ENCODE assay signal across 17 cellular contexts in the genomic region with DNA sequence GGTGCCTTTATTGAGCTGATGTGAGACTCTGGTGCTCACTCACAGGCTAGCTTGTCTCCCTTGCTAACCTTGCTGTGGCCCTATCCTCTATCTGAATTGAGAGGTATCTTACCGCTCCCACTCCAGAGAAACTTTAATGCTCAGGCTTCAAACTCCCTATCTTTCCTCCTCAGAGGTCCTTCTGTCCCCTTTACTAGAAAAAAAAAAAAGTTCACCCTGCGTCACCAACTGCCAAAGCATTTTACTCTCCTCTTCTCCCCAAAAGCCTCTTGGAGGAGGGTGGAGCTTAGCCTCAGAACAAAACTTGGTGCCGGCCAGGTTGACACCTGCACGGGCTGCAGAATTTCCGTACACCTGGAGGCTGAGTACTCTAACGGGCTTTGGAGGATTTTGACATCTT. TPM values are rescaled to one million over a fixed set of nuclear protein-coding genes. Genes with fewer than 3 reads are reported as not detected.
DNase-seq lines count a peak whose midpoint lies in the region; ATAC-seq and TF ChIP-seq lines count a peak whose summit lies in the region.
"Had no signal": no experiment of that assay in that cellular context is flagged by ENCODE, and none has a peak within 500 bp of the region (broad histone marks: within the 10 kb centered on the region; RNA-seq: fewer than 3 reads in every experiment).

No MANE protein-coding gene starts in this region.

- no peak for DNase-seq in CD4-positive, alpha-beta T cell
- DNase-seq in activated naive CD8-positive, alpha-beta T cell treated with anti-CD3 and anti-CD28 coated beads, Interleukin-2, amount 10 ng/mL, durations not matched to agents 7 days and 5 days = no peak
- no peak for DNase-seq in OCI-M2 (lab: John Stamatoyannopoulos, UW; ENCODE audit: unreplicated experiment)
- DNase-seq in Right ventricle myocardium superior = no peak
- no peak for DNase-seq in SHP77 (lab: John Stamatoyannopoulos, UW)
- DNase-seq: caudate nucleus; effector CD4-positive, alpha-beta T cell; HCEC 1CT; MG63; NCI-H2029 treated with DMSO at 0.1 percent for 48 hours; NCI-H510A treated with DMSO at 0.1 percent for 48 hours; occipital lobe; right cardiac atrium; WERI-Rb-1 had no signal

- no peaks in the 10 kb centered on the region for H3K9me3 ChIP-seq in CD4-positive, alpha-beta T cell (ENCODE audit: control insufficient read depth, low read length)
- H3K9me3 ChIP-seq in KOPT-K1 (ENCODE audit: insufficient read depth, low read length, poor library complexity, severe bottlenecking) = no peaks in the 10 kb centered on the region
- no peaks in the 10 kb centered on the region for H3K9me3 ChIP-seq in neutrophil
- H3K9me3 ChIP-seq: MG63 had no signal

- intact Hi-C loops in CD4-positive, alpha-beta T cell (cut with DNase I, micrococcal nuclease) = no loop called here
- intact Hi-C loops in Right ventricle myocardium superior (cut with DNase I) = no loop called here

- CTCF ChIA-PET in CD4-positive, alpha-beta T cell (lab: Charles Lee) = interaction anchor here (1.1 to 2.8 kb wide), 3 partner anchors 8 to 56 kb away, joined by 3 to 11 read pairs (median 9); no protein-coding TSS in a partner anchor

- H3K4me1 Mint-ChIP-seq in CD4-positive, alpha-beta T cell (ENCODE audit: low read depth) = peaks cover 68% of the 10 kb centered on the region
- peaks cover 30% of the 10 kb centered on the region for H3K4me1 Mint-ChIP-seq in activated naive CD8-positive, alpha-beta T cell treated with anti-CD3 and anti-CD28 coated beads, Interleukin-2, amount 10 ng/mL, durations not matched to agents 7 days and 5 days

- H3K27ac Mint-ChIP-seq in CD4-positive, alpha-beta T cell = peak overlapping the region; percentile 89
- H3K27ac Mint-ChIP-seq in activated naive CD8-positive, alpha-beta T cell treated with anti-CD3 and anti-CD28 coated beads, Interleukin-2, amount 10 ng/mL, durations not matched to agents 7 days and 5 days = peak overlapping the region; percentile 82
- H3K27ac Mint-ChIP-seq: mesothelial cell of epicardium had no signal

- no peak overlapping the region for H3K4me3 ChIP-seq in neutrophil (ENCODE audit: low read depth in 1 of 2, low read length in 1 of 2)
- H3K4me3 ChIP-seq: MG63 had no signal

- peak overlapping the region; percentile 20 for H3K4me3 Mint-ChIP-seq in CD4-positive, alpha-beta T cell
- H3K4me3 Mint-ChIP-seq in activated naive CD8-positive, alpha-beta T cell treated with anti-CD3 and anti-CD28 coated beads, Interleukin-2, amount 10 ng/mL, durations not matched to agents 7 days and 5 days = no peak overlapping the region
- H3K4me3 Mint-ChIP-seq: mesothelial cell of epicardium had no signal

- H3K27me3 Mint-ChIP-seq in CD4-positive, alpha-beta T cell = no peaks in the 10 kb centered on the region
- H3K27me3 Mint-ChIP-seq in activated naive CD8-positive, alpha-beta T cell treated with anti-CD3 and anti-CD28 coated beads, Interleukin-2, amount 10 ng/mL, durations not matched to agents 7 days and 5 days = no peaks in the 10 kb centered on the region

- peaks cover 18 to 32% of the 10 kb centered on the region in 2 experiments for H3K4me1 ChIP-seq in neutrophil (ENCODE audit: control insufficient read depth in 1 of 2, insufficient read depth in 1 of 2, low read depth in 1 of 2, low read length in 1 of 2)

- TF ChIP-seq CTCF in CD4-positive, alpha-beta T cell (IDR thresholded peaks at IDR 0.05) = no peak
- no peak for TF ChIP-seq CTCF in neutrophil (IDR thresholded peaks at IDR 0.05)

- no peak for ATAC-seq in CD4-positive, alpha-beta T cell (ENCODE audit: poor library complexity)
- no peak for ATAC-seq in activated naive CD8-positive, alpha-beta T cell treated with anti-CD3 and anti-CD28 coated beads, Interleukin-2, amount 10 ng/mL, durations not matched to agents 7 days and 5 days (ENCODE audit: low read depth)
- ATAC-seq in Right ventricle myocardium superior (ENCODE audit: poor library complexity) = no peak

- H3K9me3 Mint-ChIP-seq in CD4-positive, alpha-beta T cell = no peaks in the 10 kb centered on the region
- H3K9me3 Mint-ChIP-seq in activated naive CD8-positive, alpha-beta T cell treated with anti-CD3 and anti-CD28 coated beads, Interleukin-2, amount 10 ng/mL, durations not matched to agents 7 days and 5 days = no peaks in the 10 kb centered on the region
- H3K9me3 Mint-ChIP-seq: mesothelial cell of epicardium had no signal

- peaks cover 43% of the 10 kb centered on the region for H3K36me3 Mint-ChIP-seq in CD4-positive, alpha-beta T cell (ENCODE audit: low read depth)
- H3K36me3 Mint-ChIP-seq in activated naive CD8-positive, alpha-beta T cell treated with anti-CD3 and anti-CD28 coated beads, Interleukin-2, amount 10 ng/mL, durations not matched to agents 7 days and 5 days = peaks cover 43% of the 10 kb centered on the region

- POLR2A ChIA-PET in CD4-positive, alpha-beta T cell (lab: Charles Lee) = interaction anchor here (1.0 to 5.0 kb wide), 9 partner anchors 8 to 358 kb away, joined by 3 to 44 read pairs (median 5); partner anchors contain the start of gene ATP2B4
- POLR2A ChIA-PET in activated naive CD8-positive, alpha-beta T cell treated with anti-CD3 and anti-CD28 coated beads, Interleukin-2, amount 10 ng/mL, durations not matched to agents 7 days and 5 days (lab: Charles Lee) = interaction anchor here (0.5 to 1.2 kb wide), 3 partner anchors 9 to 1341 kb away, joined by 3 to 6 read pairs (median 3); no protein-coding TSS in a partner anchor

- H3K36me3 ChIP-seq in KOPT-K1 (ENCODE audit: insufficient read depth, low read length) (peaks cover 58% of the 10 kb centered on the region), neutrophil (peaks cover 8% of the 10 kb centered on the region)

- H3K27ac ChIP-seq in CD4-positive, alpha-beta T cell (ENCODE audit: low read depth, low read length) = peak overlapping the region; percentile 64
- H3K27ac ChIP-seq in KOPT-K1 (ENCODE audit: low read depth, low read length, poor library complexity, severe bottlenecking) (peak overlapping the region; percentile 39), neutrophil (peak overlapping the region; percentile 76)
- H3K27ac ChIP-seq: WERI-Rb-1 had no signal

- H3K27me3 ChIP-seq in CD4-positive, alpha-beta T cell (ENCODE audit: control insufficient read depth, insufficient read depth, low read length) = no peaks in the 10 kb centered on the region
- H3K27me3 ChIP-seq in neutrophil = no peaks in the 10 kb centered on the region
- H3K27me3 ChIP-seq: MG63 had no signal

RNA-seq across cellular contexts. Expression of gene ATP2B4, which starts 55.1 kb away (rescaled TPM):
- total RNA-seq in CD4-positive, alpha-beta T cell = 10 to 100 TPM; 23.6 to 23.7 TPM
- total RNA-seq in activated naive CD8-positive, alpha-beta T cell treated with anti-CD3 and anti-CD28 coated beads, Interleukin-2, amount 10 ng/mL, durations not matched to agents 7 days and 5 days = 10 to 100 TPM; 64.5 to 67.2 TPM
- 62.9 TPM for total RNA-seq in Right ventricle myocardium superior
